Comparison of ENCODE assay signal across 18 cellular contexts in genomic region chr2:30561349-30561748, GRCh38.
"Had no signal": no experiment of that assay in that cellular context is flagged by ENCODE, and none has a peak within 500 bp of the region (broad histone marks: within the 10 kb centered on the region; RNA-seq: fewer than 3 reads in every experiment).

No MANE protein-coding gene starts in this region.

- H3K27ac ChIP-seq: coronary artery, sigmoid colon, suprapubic skin, upper lobe of left lung had no signal

- ATAC-seq: stimulated activated naive CD8-positive, alpha-beta T cell treated with anti-CD3 and anti-CD28 coated beads, Interleukin-15, Interleukin-2, amounts not matched to agents 100 U/mL and 50 U/mL, for 24 hours had no signal

- DNase-seq: activated CD4-positive, alpha-beta memory T cell treated with anti-CD3 and anti-CD28 coated beads, Interleukin-2, amount 10 ng/mL, durations not matched to agents 7 days and 5 days; activated CD4-positive, alpha-beta T cell treated with anti-CD3 and anti-CD28 coated beads for 1 hour; activated gamma-delta T cell; activated naive CD8-positive, alpha-beta T cell treated with anti-CD3 and anti-CD28 coated beads, Interleukin-2, amount 10 ng/mL, durations not matched to agents 7 days and 5 days; activated T-cell treated with anti-CD3 and anti-CD28 coated beads, Interleukin-2, amount 50 U/mL, for 48 hours; aorta; caudate nucleus; effector CD8-positive, alpha-beta T cell; kidney; sigmoid colon; stimulated activated CD4-positive, alpha-beta T cell treated with anti-CD3 and anti-CD28 coated beads, Interleukin-12 subunit alpha, Interleukin-12 subunit beta, amount 100 ng/mL, for 4 hours; stimulated activated CD4-positive, alpha-beta T cell treated with anti-CD3 and anti-CD28 coated beads, Interleukin-2, amount 100 ng/mL, for 48 hours; stimulated activated naive CD8-positive, alpha-beta T cell treated with anti-CD3 and anti-CD28 coated beads, Interleukin-15, Interleukin-2, amounts not matched to agents 100 U/mL and 50 U/mL, for 24 hours; T-helper 2 cell; upper lobe of left lung had no signal

- H3K27ac Mint-ChIP-seq: activated CD4-positive, alpha-beta memory T cell treated with anti-CD3 and anti-CD28 coated beads, Interleukin-2, amount 10 ng/mL, durations not matched to agents 7 days and 5 days; activated naive CD8-positive, alpha-beta T cell treated with anti-CD3 and anti-CD28 coated beads, Interleukin-2, amount 10 ng/mL, durations not matched to agents 7 days and 5 days had no signal

- H3K4me1 Mint-ChIP-seq: neural crest cell had no signal

- H3K4me3 Mint-ChIP-seq: activated CD4-positive, alpha-beta memory T cell treated with anti-CD3 and anti-CD28 coated beads, Interleukin-2, amount 10 ng/mL, durations not matched to agents 7 days and 5 days; activated naive CD8-positive, alpha-beta T cell treated with anti-CD3 and anti-CD28 coated beads, Interleukin-2, amount 10 ng/mL, durations not matched to agents 7 days and 5 days; neural crest cell had no signal

- H3K36me3 ChIP-seq: suprapubic skin, upper lobe of left lung had no signal

- H3K4me1 ChIP-seq: suprapubic skin had no signal

- H3K9me3 ChIP-seq: sigmoid colon, suprapubic skin, upper lobe of left lung had no signal

- H3K4me3 ChIP-seq: coronary artery, sigmoid colon, suprapubic skin, upper lobe of left lung had no signal

- H3K27me3 Mint-ChIP-seq: activated CD4-positive, alpha-beta memory T cell treated with anti-CD3 and anti-CD28 coated beads, Interleukin-2, amount 10 ng/mL, durations not matched to agents 7 days and 5 days; activated naive CD8-positive, alpha-beta T cell treated with anti-CD3 and anti-CD28 coated beads, Interleukin-2, amount 10 ng/mL, durations not matched to agents 7 days and 5 days had no signal

- H3K9me3 Mint-ChIP-seq: activated CD4-positive, alpha-beta memory T cell treated with anti-CD3 and anti-CD28 coated beads, Interleukin-2, amount 10 ng/mL, durations not matched to agents 7 days and 5 days; activated naive CD8-positive, alpha-beta T cell treated with anti-CD3 and anti-CD28 coated beads, Interleukin-2, amount 10 ng/mL, durations not matched to agents 7 days and 5 days had no signal

- H3K27me3 ChIP-seq: sigmoid colon, suprapubic skin, upper lobe of left lung had no signal
